Comparison of ENCODE assay signal across 14 cellular contexts in the genomic region with DNA sequence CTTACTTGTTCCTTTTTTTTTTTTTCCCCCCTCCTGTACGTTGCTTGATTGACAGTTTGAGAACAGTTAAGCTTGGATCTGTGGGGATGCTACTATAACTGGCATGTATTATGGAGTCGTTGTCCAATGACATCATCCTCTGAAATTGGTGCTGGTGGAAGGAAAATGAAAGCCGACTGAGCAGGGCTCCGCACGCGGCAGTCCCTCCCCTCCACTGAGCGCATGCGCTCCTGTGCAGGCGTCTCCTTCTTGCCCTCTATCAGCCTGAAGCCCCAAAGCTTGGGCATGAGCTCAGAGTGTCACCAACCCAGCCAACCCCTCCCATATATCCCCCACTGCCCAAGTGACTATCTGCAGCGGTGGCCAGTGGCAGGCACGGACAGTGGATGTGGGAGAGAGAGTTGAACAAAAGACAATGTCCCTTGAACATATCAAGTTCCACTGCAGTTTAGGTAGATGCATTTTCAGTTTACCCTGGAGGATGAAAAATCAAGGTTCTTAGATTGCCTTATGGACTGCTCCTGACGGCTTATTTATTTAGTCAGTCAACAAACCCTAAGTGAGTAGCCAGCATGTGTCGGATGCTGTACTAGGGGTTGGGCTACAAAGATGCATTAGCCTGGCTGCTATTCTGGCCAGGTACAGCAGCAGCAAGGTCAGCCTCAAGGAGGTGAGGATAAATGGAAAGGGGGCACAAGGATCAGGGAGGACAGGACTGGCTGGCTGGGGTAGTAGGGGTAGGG. TPM values are rescaled to one million over a fixed set of nuclear protein-coding genes. Genes with fewer than 3 reads are reported as not detected.
DNase-seq lines count a peak whose midpoint lies in the region; ATAC-seq and TF ChIP-seq lines count a peak whose summit lies in the region.
"Had no signal": no experiment of that assay in that cellular context is flagged by ENCODE, and none has a peak within 500 bp of the region (broad histone marks: within the 10 kb centered on the region; RNA-seq: fewer than 3 reads in every experiment).

No MANE protein-coding gene starts in this region.

- H3K9me3 ChIP-seq in muscle layer of colon (ENCODE audit: low read length), result no peaks in the 10 kb centered on the region
- H3K9me3 ChIP-seq in tibial artery, result no peaks in the 10 kb centered on the region
- H3K9me3 ChIP-seq: SJSA1 had no signal

- H3K27ac ChIP-seq in angular gyrus (ENCODE audit: low read depth, low read length), result peak overlapping the region; percentile 96
- H3K27ac ChIP-seq in muscle layer of colon (ENCODE audit: low read depth, low read length), result peak overlapping the region; percentile 53
- peak overlapping the region; percentile 62 to 68 for H3K27ac ChIP-seq in tibial artery

- no peak for ATAC-seq in omental fat pad (ENCODE audit: low FRiP score)
- ATAC-seq: activated T-cell treated with anti-CD3 and anti-CD28 coated beads, Interleukin-2, amount 50 U/mL, for 4 hours had no signal

- H3K9ac ChIP-seq in muscle layer of colon (ENCODE audit: low read length), result no peak overlapping the region

- H3K36me3 ChIP-seq in muscle layer of colon (ENCODE audit: insufficient read depth, low read length), result peaks cover 5% of the 10 kb centered on the region
- no peaks in the 10 kb centered on the region for H3K36me3 ChIP-seq in tibial artery
- H3K36me3 ChIP-seq: SJSA1 had no signal

- intact Hi-C loops in head of caudate nucleus (cut with DNase I), result no loop called here
- intact Hi-C loops in tibial artery (cut with DNase I; ENCODE audit: low total_unique reads), result no loop called here

- TF ChIP-seq CTCF in tibial artery (IDR thresholded peaks at IDR 0.05), result no peak
- TF ChIP-seq CTCF in omental fat pad (IDR thresholded peaks at IDR 0.05), result no peak

- H3K4me1 ChIP-seq in muscle layer of colon (ENCODE audit: insufficient read depth, low read length) (peaks cover 93% of the 10 kb centered on the region), tibial artery (peaks cover 0 to 99% (median 48%) of the 10 kb centered on the region in 4 donors)

- no peak overlapping the region for H3K4me3 ChIP-seq in muscle layer of colon (ENCODE audit: low read depth in 1 of 2, low read length in 2 of 2)
- no peak overlapping the region for H3K4me3 ChIP-seq in tibial artery
- H3K4me3 ChIP-seq: SJSA1 had no signal

- no peaks in the 10 kb centered on the region for H3K27me3 ChIP-seq in muscle layer of colon (ENCODE audit: control insufficient read depth in 1 of 2, insufficient read depth in 2 of 2, low read length in 2 of 2)
- no peaks in the 10 kb centered on the region for H3K27me3 ChIP-seq in tibial artery
- H3K27me3 ChIP-seq: SJSA1 had no signal

- DNase-seq in head of caudate nucleus, result peak; percentile 77 to 97 (median 92)
- DNase-seq in tibial artery, result no peak
- no peak for DNase-seq in kidney glomerular epithelial cell (lab: John Stamatoyannopoulos, UW)
- DNase-seq in DMS79 (lab: John Stamatoyannopoulos, UW), result no peak
- DNase-seq in activated naive CD4-positive, alpha-beta T cell treated with anti-CD3 and anti-CD28 coated beads, Interleukin-2, amount 50 U/mL, for 16 hours, result no peak
- no peak for DNase-seq in omental fat pad (ENCODE audit: low spot score)
- DNase-seq: activated CD4-positive, CD25-positive, alpha-beta regulatory T cell; activated T-cell treated with anti-CD3 and anti-CD28 coated beads, Interleukin-2, amount 50 U/mL, for 4 hours; CD8-positive, alpha-beta memory T cell; NCI-H1417; NCI-H82 had no signal

RNA-seq across cellular contexts. Expression of gene MBNL2, which starts 20.8 kb away (rescaled TPM):
- 100 to 1,000 TPM; 105 to 132 (median 123) TPM for total RNA-seq in omental fat pad

Comparison
In these comparisons a context has a peak if more than half of its experiments do, and no peak if none do; other contexts are left out.
1. DNase-seq: peak in head of caudate nucleus (42 of 42); none in tibial artery (0 of 2), kidney glomerular epithelial cell (single experiment), DMS79 (single experiment), activated naive CD4-positive, alpha-beta T cell treated with anti-CD3 and anti-CD28 coated beads, Interleukin-2, amount 50 U/mL, for 16 hours (single experiment) and omental fat pad (single experiment).
2. Peak in every context shown above with its lines, with median percentiles within 50 percentile points of each other: H3K27ac ChIP-seq.